In genomic region chr12:57127710-57128518, GRCh38 we compare ENCODE assay signal across 1 cellular context.
TF ChIP-seq lines count a peak whose summit lies in the region.

Gene LRP1, plus strand, starts transcription at chr12:57128483. Its CDS starts 482 bp downstream, at chr12:57128965.

TF ChIP-seq in HepG2, 621 proteins besides CTCF, POLR2A, EP300 and RAD21 (continued from another document and continues in another):
- TF ChIP-seq AHDC1 (CRISPR knock-in tag; IDR thresholded peaks at IDR 0.05; ENCODE audit: borderline replicate concordance) (no peak; the same call in 1 of the 2 replicates), ZBTB38 (CRISPR knock-in tag; IDR thresholded peaks at IDR 0.05) (no peak), ARNT (IDR thresholded peaks at IDR 0.05) (no peak), HOXA9 (CRISPR knock-in tag; IDR thresholded peaks at IDR 0.05; ENCODE audit: borderline replicate concordance) (no peak), MAZ (IDR thresholded peaks at IDR 0.05; ENCODE audit: borderline replicate concordance, low read depth, low read length) (0 out of 2 replicates have a peak, but pooled peaks have one; percentile 42), MAZ (CRISPR knock-in tag; IDR thresholded peaks at IDR 0.05; ENCODE audit: low read depth) (peak; percentile 36; the same call in 1 of the 2 replicates), GATAD1 (CRISPR knock-in tag; IDR thresholded peaks at IDR 0.05) (0 out of 2 replicates have a peak, but pooled peaks have one; percentile 1), SALL2 (CRISPR knock-in tag; IDR thresholded peaks at IDR 0.05) (no peak), HIVEP1 (CRISPR knock-in tag; IDR thresholded peaks at IDR 0.05) (no peak), ZBED4 (CRISPR knock-in tag; IDR thresholded peaks at IDR 0.05; ENCODE audit: borderline replicate concordance) (peak; percentile 79; the same call in 1 of the 2 replicates), NRL (CRISPR knock-in tag; IDR thresholded peaks at IDR 0.05; ENCODE audit: borderline replicate concordance) (peak; percentile 69; the same call in 1 of the 2 replicates), HOXA5 (CRISPR knock-in tag; IDR thresholded peaks at IDR 0.05) (no peak; the same call in none of the 2 replicates), KDM4B (CRISPR knock-in tag; IDR thresholded peaks at IDR 0.05) (no peak), ZNF580 (CRISPR knock-in tag; IDR thresholded peaks at IDR 0.05; ENCODE audit: borderline replicate concordance, low read depth) (peak; percentile 16; the same call in 1 of the 2 replicates), CENPBD1 (CRISPR knock-in tag; IDR thresholded peaks at IDR 0.05; ENCODE audit: borderline replicate concordance, low read depth) (no peak), EEA1 (CRISPR knock-in tag; IDR thresholded peaks at IDR 0.05; ENCODE audit: borderline replicate concordance) (no peak), ZBTB49 (CRISPR knock-in tag; IDR thresholded peaks at IDR 0.05; ENCODE audit: borderline replicate concordance) (no peak), ZBTB8A (CRISPR knock-in tag; IDR thresholded peaks at IDR 0.05; ENCODE audit: borderline replicate concordance, low read depth) (no peak), IKZF5 (CRISPR knock-in tag; IDR thresholded peaks at IDR 0.05) (0 out of 2 replicates have a peak, but pooled peaks have one; percentile 44), ZSCAN30 (CRISPR knock-in tag; IDR thresholded peaks at IDR 0.05) (peak; percentile 50; the same call in 1 of the 2 replicates), ZNF766 (CRISPR knock-in tag; IDR thresholded peaks at IDR 0.05; ENCODE audit: borderline replicate concordance) (no peak), HIC2 (CRISPR knock-in tag; IDR thresholded peaks at IDR 0.05; ENCODE audit: low read depth) (0 out of 2 replicates have a peak, but pooled peaks have one; percentile 46), GTF2F1 (IDR thresholded peaks at IDR 0.05; ENCODE audit: low read length) (no peak), STAG1 (CRISPR knock-in tag; IDR thresholded peaks at IDR 0.05) (no peak), ZSCAN21 (CRISPR knock-in tag; IDR thresholded peaks at IDR 0.05; ENCODE audit: borderline replicate concordance) (peak; percentile 83), KLF11 (CRISPR knock-in tag; IDR thresholded peaks at IDR 0.05) (no peak; the same call in 1 of the 2 replicates), IKZF4 (CRISPR knock-in tag; IDR thresholded peaks at IDR 0.05; ENCODE audit: borderline replicate concordance, low read depth, not compliant biosample characterization) (no peak), FOXP1 (IDR thresholded peaks at IDR 0.05) (no peak), FOXP1 (CRISPR knock-in tag; IDR thresholded peaks at IDR 0.05) (peak; percentile 8; the same call in 1 of the 2 replicates), ZNF224 (CRISPR knock-in tag; IDR thresholded peaks at IDR 0.05) (no peak), IRX3 (CRISPR knock-in tag; IDR thresholded peaks at IDR 0.05; ENCODE audit: borderline replicate concordance, low read depth) (no peak), LBX2 (CRISPR knock-in tag; IDR thresholded peaks at IDR 0.05; ENCODE audit: borderline replicate concordance) (no peak), SNAPC2 (CRISPR knock-in tag; IDR thresholded peaks at IDR 0.05) (no peak), NONO (IDR thresholded peaks at IDR 0.05) (no peak), NONO (CRISPR knock-in tag; conservative IDR thresholded peaks at IDR 0.05) (no peak), SNAPC4 (CRISPR knock-in tag; IDR thresholded peaks at IDR 0.05) (no peak), ZNF816 (CRISPR knock-in tag; IDR thresholded peaks at IDR 0.05; ENCODE audit: borderline replicate concordance) (0 out of 2 replicates have a peak, but pooled peaks have one; percentile 51), NCOR1 (IDR thresholded peaks at IDR 0.05; ENCODE audit: borderline replicate concordance, low read length) (peak; percentile 44; the same call in 1 of the 2 replicates), ZNF776 (CRISPR knock-in tag; IDR thresholded peaks at IDR 0.05) (0 out of 2 replicates have a peak, but pooled peaks have one; percentile 47)
